8 cellular contexts compared by ENCODE assay signal in the genomic region with DNA sequence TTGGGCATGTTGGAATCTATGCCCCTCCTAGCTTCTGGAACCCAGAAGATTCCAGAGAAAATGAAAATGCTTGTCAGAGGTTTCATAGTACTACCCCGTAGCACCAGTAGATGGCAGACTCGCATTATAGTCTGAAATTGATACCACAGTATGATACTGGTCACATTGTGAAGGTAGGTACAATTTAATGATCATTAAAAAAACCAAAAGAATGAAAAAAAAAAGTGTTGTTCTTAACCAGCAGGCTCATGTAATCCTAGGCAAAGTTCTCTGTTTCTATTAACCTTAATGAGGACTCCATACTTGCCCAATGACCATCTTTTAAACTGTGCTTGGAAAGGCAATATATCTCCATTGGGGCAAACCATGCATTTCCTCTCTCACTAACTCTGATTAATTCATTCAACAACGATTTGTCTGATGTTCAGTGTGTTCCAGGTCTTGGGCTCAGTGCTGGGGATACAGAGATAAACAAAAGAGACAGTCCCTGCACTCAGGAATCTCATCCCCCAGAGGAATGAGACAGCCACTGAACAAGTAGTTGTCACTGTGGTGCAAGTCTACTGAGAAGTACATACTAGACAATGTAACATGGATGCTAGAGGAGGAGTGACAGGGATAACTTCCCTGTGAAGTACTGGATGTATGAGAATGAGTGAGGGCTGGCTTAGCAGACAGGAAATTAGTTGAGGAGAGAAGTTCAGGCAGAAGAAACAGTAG.
DNase-seq lines count a peak whose midpoint lies in the region; ATAC-seq, FAIRE-seq and TF ChIP-seq lines count a peak whose summit lies in the region.

No MANE protein-coding gene starts in this region.

- 2 to 7% methylated on average over 3 of the region's 3 CpGs for WGBS in body of pancreas, 2 donors

- H3K36me3 ChIP-seq in body of pancreas (replicated peaks in 1 of 2; ENCODE audit: insufficient read depth in 1 of 2, low read depth in 2 of 2) (no peaks in the 10 kb centered on the region), keratinocyte (ENCODE audit: control insufficient read depth in 2 of 2, extremely low read depth in 1 of 2, insufficient read depth in 2 of 2, low read length in 2 of 2) (no peaks in the 10 kb centered on the region)

- dilution Hi-C loops in keratinocyte (cut with MboI; ENCODE audit: extremely low pct_ligation_motif_present, low sequenced_read_pairs) = no loop called here

- no peak overlapping the region for H2AFZ ChIP-seq in keratinocyte (ENCODE audit: control insufficient read depth, low read length)

- TF ChIP-seq CTCF in 22Rv1 (IDR thresholded peaks at IDR 0.05) (peak; percentile 85), GM10266 (IDR thresholded peaks at IDR 0.05; ENCODE audit: control insufficient read depth, insufficient read depth, low read depth, missing control alignments) (peak; percentile 69), HFFc6 (IDR thresholded peaks at IDR 0.05) (peak; percentile 91), body of pancreas (IDR thresholded peaks at IDR 0.05) (peak; percentile 47 to 94 (median 89)), keratinocyte (optimal IDR thresholded peaks at IDR 0.05 in 1 of 3, IDR thresholded peaks at IDR 0.05 in 1 of 3, conservative IDR thresholded peaks at IDR 0.05 in 1 of 3; ENCODE audit: extremely low read depth in 1 of 3, insufficient read depth in 2 of 3, low read length in 3 of 3) (peak; percentile 37 to 75 (median 63))

- H3K9me1 ChIP-seq in keratinocyte (ENCODE audit: control insufficient read depth, extremely low read depth, insufficient read depth, low read length) = no peaks in the 10 kb centered on the region

- peaks cover 1% of the 10 kb centered on the region; the same call in 1 of the 2 replicates for H3K27me3 Mint-ChIP-seq in HFFc6 (ENCODE audit: insufficient read depth)

- H3K4me2 ChIP-seq in keratinocyte (ENCODE audit: control insufficient read depth, extremely low read depth, insufficient read depth, low read depth, low read length) = no peak overlapping the region

- peak; percentile 20 for DNase-seq in GM10266 (ENCODE audit: extremely low spot score)
- DNase-seq in HFFc6 = peak; percentile 43
- peak; percentile 6 for DNase-seq in NCI-H1092 (lab: John Stamatoyannopoulos, UW)
- peak; percentile 61 to 76 (median 70) for DNase-seq in body of pancreas
- DNase-seq in keratinocyte (ENCODE audit: low read depth, low spot score) = no peak
- DNase-seq in stromal cell of bone marrow (ENCODE audit: low read depth) = peak; percentile 27
- no peak for DNase-seq in activated gamma-delta T cell treated with Interleukin-2 at 50 U/mL for 16 hours

- peak in 1 of 3 donors; percentile 8 for TF ChIP-seq POLR2A in body of pancreas (IDR thresholded peaks at IDR 0.05)

- peak overlapping the region; percentile 29; the same call in 1 of the 2 replicates for H3K4me3 Mint-ChIP-seq in HFFc6

- H3K36me3 Mint-ChIP-seq in HFFc6 (ENCODE audit: low read depth) = no peaks in the 10 kb centered on the region

- H3K4me1 ChIP-seq in body of pancreas (peaks cover 9% of the 10 kb centered on the region), keratinocyte (ENCODE audit: control insufficient read depth, extremely low read depth, insufficient read depth, low read length) (peaks cover 8% of the 10 kb centered on the region)

- H3K9ac ChIP-seq in keratinocyte (ENCODE audit: control insufficient read depth, extremely low read depth, insufficient read depth, low read length) = no peak overlapping the region

- peak; percentile 88 for ATAC-seq in body of pancreas

- no peaks in the 10 kb centered on the region for H3K27me3 ChIP-seq in body of pancreas
- no peaks in the 10 kb centered on the region for H3K27me3 ChIP-seq in keratinocyte (ENCODE audit: control insufficient read depth, extremely low read depth, insufficient read depth, low read length)

- peak; percentile 80 for FAIRE-seq in keratinocyte (lab: Jason Lieb, UNC)

- H3K27ac Mint-ChIP-seq in HFFc6 = no peak overlapping the region

- H3K27ac ChIP-seq in 22Rv1 = no peak overlapping the region
- no peak overlapping the region for H3K27ac ChIP-seq in body of pancreas
- H3K27ac ChIP-seq in keratinocyte (ENCODE audit: control insufficient read depth, insufficient read depth, low read length) = no peak overlapping the region

- H3K4me1 Mint-ChIP-seq in HFFc6 (ENCODE audit: low read depth) = peaks cover 50% of the 10 kb centered on the region

- H3K9me3 ChIP-seq in body of pancreas (no peaks in the 10 kb centered on the region), keratinocyte (ENCODE audit: control insufficient read depth, low read depth, low read length) (no peaks in the 10 kb centered on the region)

- no peak overlapping the region for H3K4me3 ChIP-seq in body of pancreas
- no peak overlapping the region for H3K4me3 ChIP-seq in keratinocyte (ENCODE audit: control insufficient read depth in 2 of 3, extremely low read depth in 1 of 3, insufficient read depth in 2 of 3, low read depth in 1 of 3, low read length in 3 of 3)

- no peaks in the 10 kb centered on the region for H3K9me3 Mint-ChIP-seq in HFFc6

- no peaks in the 10 kb centered on the region for H3K79me2 ChIP-seq in keratinocyte (ENCODE audit: control insufficient read depth, insufficient read depth, low read length)

- intact Hi-C loops in body of pancreas (cut with DNase I) = no loop called here

- H4K20me1 ChIP-seq in keratinocyte (ENCODE audit: control insufficient read depth, extremely low read depth, insufficient read depth, low read length) = no peaks in the 10 kb centered on the region

Comparison
In these comparisons a context has a peak if more than half of its experiments do, and no peak if none do; other contexts are left out.
1. DNase-seq: peak in GM10266 (single experiment), HFFc6 (single experiment), NCI-H1092 (single experiment), body of pancreas (4 of 4) and stromal cell of bone marrow (single experiment); none in keratinocyte (single experiment) and activated gamma-delta T cell treated with Interleukin-2 at 50 U/mL for 16 hours (single experiment).
2. Peak in every context shown above with its lines, with median percentiles within 50 percentile points of each other: CTCF ChIP-seq.